In genomic region chr18:69401475-69402218, GRCh38 we compare ENCODE assay signal across 8 cellular contexts. TPM values are rescaled to one million over a fixed set of nuclear protein-coding genes. Genes with fewer than 3 reads are reported as not detected.
DNase-seq lines count a peak whose midpoint lies in the region; ATAC-seq and TF ChIP-seq lines count a peak whose summit lies in the region.

No MANE protein-coding gene starts in this region.

- CTCF ChIA-PET in GM10248 (lab: Yijun Ruan, JAX) = no interaction called here

- H3K4me2 ChIP-seq in neural progenitor cell = peak overlapping the region; percentile 99

- TF ChIP-seq POLR2A in esophagus muscularis mucosa (IDR thresholded peaks at IDR 0.05; ENCODE audit: low read depth) = no peak

- no peak for ATAC-seq in HG03159 (IDR thresholded peaks at IDR 0.05; ENCODE audit: unreplicated experiment)
- ATAC-seq in HG03378 (IDR thresholded peaks at IDR 0.05; ENCODE audit: unreplicated experiment) = no peak

- peak overlapping the region; percentile 78 for H3K27ac Mint-ChIP-seq in neural progenitor cell

- no peak overlapping the region for H3K9ac ChIP-seq in neural progenitor cell

- peak; percentile 17 for DNase-seq in GM10248 (ENCODE audit: extremely low spot score)
- DNase-seq in NCI-H510A treated with DMSO at 0.1 percent for 48 hours (lab: John Stamatoyannopoulos, UW) = peak; percentile 82
- no peak for DNase-seq in esophagus muscularis mucosa (ENCODE audit: extremely low spot score)
- DNase-seq in neural progenitor cell (ENCODE audit: low spot score) = peak; percentile 39
- no peak for DNase-seq in CD1c-positive myeloid dendritic cell (ENCODE audit: extremely low spot score)
- no peak for DNase-seq in activated gamma-delta T cell treated with Interleukin-2 at 50 U/mL for 16 hours

- H3K4me1 Mint-ChIP-seq in neural progenitor cell = peaks cover 23% of the 10 kb centered on the region

- peaks cover 0 to 28% (median 25%) of the 10 kb centered on the region in 4 donors for H3K4me1 ChIP-seq in esophagus muscularis mucosa
- H3K4me1 ChIP-seq in neural progenitor cell = peaks cover 16% of the 10 kb centered on the region

- no peaks in the 10 kb centered on the region for H4K20me1 ChIP-seq in neural progenitor cell (ENCODE audit: low read depth)

- no peaks in the 10 kb centered on the region for H3K9me3 Mint-ChIP-seq in neural progenitor cell

- TF ChIP-seq CTCF in GM10248 (IDR thresholded peaks at IDR 0.05; ENCODE audit: control extremely low read depth, extremely low read depth, low read depth, missing control alignments) = no peak
- no peak for TF ChIP-seq CTCF in esophagus muscularis mucosa (IDR thresholded peaks at IDR 0.05)
- TF ChIP-seq CTCF in neural progenitor cell (IDR thresholded peaks at IDR 0.05) = no peak

- H3K9me3 ChIP-seq in esophagus muscularis mucosa (no peaks in the 10 kb centered on the region), neural progenitor cell (ENCODE audit: low read depth) (no peaks in the 10 kb centered on the region)

- H2AFZ ChIP-seq in neural progenitor cell (replicated peaks) = peak overlapping the region; percentile 86

- peaks cover 11% of the 10 kb centered on the region for H3F3A ChIP-seq in neural progenitor cell (ENCODE audit: low read depth)

- WGBS in esophagus muscularis mucosa = 11% methylated on average over 14 of the region's 62 CpGs

- peak overlapping the region; percentile 92 for H3K4me3 Mint-ChIP-seq in neural progenitor cell

- H3K36me3 ChIP-seq in esophagus muscularis mucosa (no peaks in the 10 kb centered on the region), neural progenitor cell (no peaks in the 10 kb centered on the region)

- H3K79me2 ChIP-seq in neural progenitor cell (ENCODE audit: low read depth) = no peaks in the 10 kb centered on the region

- TF ChIP-seq EP300 in esophagus muscularis mucosa (IDR thresholded peaks at IDR 0.05) = no peak

- H3K4me3 ChIP-seq in esophagus muscularis mucosa (peak overlapping the region; percentile 54 to 64 (median 57)), neural progenitor cell (peak overlapping the region; percentile 70)

- POLR2A ChIA-PET in GM10248 (lab: Yijun Ruan, JAX) = no interaction called here

- intact Hi-C loops in esophagus muscularis mucosa (cut with DNase I) = no loop called here

- H3K27ac ChIP-seq in esophagus muscularis mucosa (replicated peaks in 1 of 4) (peak overlapping the region; percentile 15 to 67 (median 51)), neural progenitor cell (no peak overlapping the region)

- H3K36me3 Mint-ChIP-seq in neural progenitor cell = peaks cover 2% of the 10 kb centered on the region

- H3K27me3 ChIP-seq in esophagus muscularis mucosa (peaks cover 0 to 48% (median 15%) of the 10 kb centered on the region in 4 donors), neural progenitor cell (peaks cover 83% of the 10 kb centered on the region)

- peaks cover 14% of the 10 kb centered on the region for H3K27me3 Mint-ChIP-seq in neural progenitor cell (ENCODE audit: insufficient read depth, low read depth)

RNA-seq across cellular contexts. Expression of gene DOK6, which starts 1.0 kb away (rescaled TPM):
- 1 to 10 TPM in 3 of 4 donors, under 1 TPM in 1; 0.83 to 4.1 (median 1.9) TPM for total RNA-seq in esophagus muscularis mucosa
- 0.43 TPM in 2 replicates for total RNA-seq in neural progenitor cell (ENCODE audit: low replicate concordance)

Comparison
In these comparisons a context has a peak if more than half of its experiments do, and no peak if none do; other contexts are left out.
1. DNase-seq: peak in GM10248 (single experiment), NCI-H510A treated with DMSO at 0.1 percent for 48 hours (single experiment) and neural progenitor cell (single experiment); none in esophagus muscularis mucosa (single experiment), CD1c-positive myeloid dendritic cell (single experiment) and activated gamma-delta T cell treated with Interleukin-2 at 50 U/mL for 16 hours (single experiment).